18 cellular contexts compared by ENCODE assay signal in the genomic region with DNA sequence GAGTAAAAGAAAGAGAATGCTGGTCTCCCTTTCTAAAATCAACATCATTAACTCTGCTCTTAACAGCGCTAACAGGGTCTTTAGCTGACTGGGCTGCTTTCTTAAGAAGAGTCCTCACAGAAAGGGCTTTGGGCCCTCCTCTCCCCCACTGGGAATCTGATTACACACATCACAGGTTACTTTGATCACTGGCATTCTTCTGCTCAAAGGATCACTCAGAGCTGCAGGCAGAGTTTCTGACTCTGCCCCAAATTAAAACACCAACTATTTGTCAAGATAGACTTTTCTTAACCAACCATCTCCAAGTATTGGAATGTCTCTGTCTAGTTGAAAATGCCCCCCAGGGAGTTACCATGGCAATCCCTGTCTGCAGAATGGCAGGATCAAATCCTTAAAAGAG. TPM values are rescaled to one million over a fixed set of nuclear protein-coding genes. Genes with fewer than 3 reads are reported as not detected.
DNase-seq lines count a peak whose midpoint lies in the region; ATAC-seq and TF ChIP-seq lines count a peak whose summit lies in the region.
"Had no signal": no experiment of that assay in that cellular context is flagged by ENCODE, and none has a peak within 500 bp of the region (broad histone marks: within the 10 kb centered on the region; RNA-seq: fewer than 3 reads in every experiment).

No MANE protein-coding gene starts in this region.

- H3K9me3 ChIP-seq in HUES48 (ENCODE audit: control insufficient read depth, insufficient read depth, low read length) (no peaks in the 10 kb centered on the region), mesenchymal stem cell (ENCODE audit: control insufficient read depth, low read length) (no peaks in the 10 kb centered on the region), transverse colon (no peaks in the 10 kb centered on the region)
- H3K9me3 ChIP-seq: HAP-1, Peyer's patch had no signal

- H3K4me2 ChIP-seq in mesenchymal stem cell (ENCODE audit: low read length, poor library complexity, severe bottlenecking) = no peak overlapping the region

- no peak overlapping the region for H3K23ac ChIP-seq in mesenchymal stem cell (ENCODE audit: low read length in 2 of 2)

- no peaks in the 10 kb centered on the region for H3K36me3 ChIP-seq in HUES48 (ENCODE audit: control insufficient read depth, insufficient read depth, low read length)
- no peaks in the 10 kb centered on the region for H3K36me3 ChIP-seq in mesenchymal stem cell (ENCODE audit: control insufficient read depth in 1 of 2, insufficient read depth in 2 of 2, low read depth in 1 of 2, low read length in 2 of 2)
- H3K36me3 ChIP-seq in transverse colon = no peaks in the 10 kb centered on the region
- H3K36me3 ChIP-seq: HAP-1, Peyer's patch had no signal

- H2BK12ac ChIP-seq in mesenchymal stem cell (ENCODE audit: low read length in 2 of 2) = no peak overlapping the region

- ATAC-seq in HG03432 (IDR thresholded peaks at IDR 0.05; ENCODE audit: unreplicated experiment) = no peak
- no peak for ATAC-seq in HG03521 (IDR thresholded peaks at IDR 0.05; ENCODE audit: unreplicated experiment)
- ATAC-seq in GM18502 (IDR thresholded peaks at IDR 0.05; ENCODE audit: poor library complexity, unreplicated experiment) = no peak
- ATAC-seq: Right ventricle myocardium inferior had no signal

- peaks cover 11% of the 10 kb centered on the region for H3K4me1 ChIP-seq in HUES48 (ENCODE audit: control insufficient read depth, insufficient read depth, low read length)
- H3K4me1 ChIP-seq in mesenchymal stem cell (ENCODE audit: control insufficient read depth, insufficient read depth, low read depth, low read length) = peaks cover 5% of the 10 kb centered on the region
- H3K4me1 ChIP-seq in transverse colon = no peaks in the 10 kb centered on the region
- H3K4me1 ChIP-seq: HAP-1, Peyer's patch had no signal

- no peak overlapping the region for H3K18ac ChIP-seq in mesenchymal stem cell (ENCODE audit: low read depth in 1 of 2, low read length in 2 of 2)

- in situ Hi-C loops in transverse colon (cut with MboI; ENCODE audit: low pct_ligation_motif_present in 1 of 4, low pct_unique_long_range_greater_than_20kb in 1 of 4, low sequenced_read_pairs in 3 of 4) = no loop called here

- no peak overlapping the region for H2AFZ ChIP-seq in mesenchymal stem cell (ENCODE audit: low read depth, low read length)

- H2BK5ac ChIP-seq in mesenchymal stem cell (ENCODE audit: low read depth, low read length, poor library complexity, severe bottlenecking) = no peak overlapping the region

- intact Hi-C loops in transverse colon (cut with DNase I; ENCODE audit: low total_unique reads) = no loop called here

- peaks cover 26% of the 10 kb centered on the region for H3K27me3 ChIP-seq in HUES48 (ENCODE audit: control insufficient read depth, insufficient read depth, low read length)
- H3K27me3 ChIP-seq in mesenchymal stem cell (ENCODE audit: control insufficient read depth in 1 of 2, insufficient read depth in 1 of 2, low read length in 2 of 2) = peaks cover 0 to 61% of the 10 kb centered on the region in 2 experiments
- H3K27me3 ChIP-seq in transverse colon = no peaks in the 10 kb centered on the region
- H3K27me3 ChIP-seq: Peyer's patch had no signal

- no peak overlapping the region for H2BK120ac ChIP-seq in mesenchymal stem cell (ENCODE audit: low read depth, low read length)

- no peak overlapping the region for H2AK5ac ChIP-seq in mesenchymal stem cell (ENCODE audit: low read length, severe bottlenecking)

- no peak overlapping the region for H3K4me3 ChIP-seq in HUES48 (ENCODE audit: low read depth, low read length)
- H3K4me3 ChIP-seq in mesenchymal stem cell (ENCODE audit: insufficient read depth in 1 of 2, low read depth in 1 of 2, low read length in 2 of 2) = no peak overlapping the region
- no peak overlapping the region for H3K4me3 ChIP-seq in transverse colon
- H3K4me3 ChIP-seq: HAP-1, Peyer's patch had no signal

- H4K8ac ChIP-seq in mesenchymal stem cell (ENCODE audit: low read length) = no peak overlapping the region

- H3K9ac ChIP-seq in HUES48 (ENCODE audit: low read depth, low read length) (no peak overlapping the region), mesenchymal stem cell (ENCODE audit: low read length) (no peak overlapping the region)

- TF ChIP-seq POLR2A in transverse colon (IDR thresholded peaks at IDR 0.05) = no peak

- TF ChIP-seq EP300 in transverse colon (IDR thresholded peaks at IDR 0.05; ENCODE audit: low read depth) = no peak

- H4K91ac ChIP-seq in mesenchymal stem cell (ENCODE audit: low read length) = no peak overlapping the region

- no peak for TF ChIP-seq CTCF in transverse colon (IDR thresholded peaks at IDR 0.05)

- H3K79me1 ChIP-seq in mesenchymal stem cell (replicated peaks; ENCODE audit: low read length, poor library complexity, severe bottlenecking) = no peaks in the 10 kb centered on the region

- H3K27ac ChIP-seq in HUES48 (ENCODE audit: low read depth, low read length) = peak overlapping the region; percentile 72
- H3K27ac ChIP-seq in mesenchymal stem cell (ENCODE audit: low read length, poor library complexity, severe bottlenecking) = peak overlapping the region; percentile 48
- H3K27ac ChIP-seq in transverse colon = no peak overlapping the region
- H3K27ac ChIP-seq: Peyer's patch had no signal

- peak; percentile 11 for DNase-seq in A172 (ENCODE audit: low spot score)
- peak; percentile 12 for DNase-seq in glomerular visceral epithelial cell (ENCODE audit: extremely low spot score)
- no peak for DNase-seq in mesenchymal stem cell
- DNase-seq in transverse colon = no peak
- DNase-seq: C1 segment of cervical spinal cord, DMS79 treated with DMSO at 0.1 percent for 48 hours, GDM1, NCI-H1417 treated with DMSO at 0.1 percent for 48 hours, NCI-H2029 treated with DMSO at 0.1 percent for 48 hours, NCI-H510A, NCI-H774, Peyer's patch had no signal

- no peak overlapping the region for H3K4ac ChIP-seq in mesenchymal stem cell (ENCODE audit: low read depth in 1 of 2, low read length in 2 of 2)

- whole genome bisulfite sequencing in mesenchymal stem cell = 28% methylated on average over 1 of the region's 1 CpG
- WGBS in transverse colon (ENCODE audit: low coverage in 1 of 2), 2 donors = 71 to 75% methylated on average over 1 of the region's 1 CpG

- H2BK15ac ChIP-seq in mesenchymal stem cell (ENCODE audit: low read depth, poor library complexity, severe bottlenecking) = no peak overlapping the region

- H3K14ac ChIP-seq in mesenchymal stem cell (ENCODE audit: low read length in 2 of 2) = no peak overlapping the region

RNA-seq across cellular contexts. Expression of a gene that starts 31.1 kb away (rescaled TPM):
- total RNA-seq in A172 (2014; rRNA removed; shearing (Covaris generic)) = not detected in 2 replicates
- under 0.01 TPM for polyA plus RNA-seq in mesenchymal stem cell (2013, experiment 1 of 2)
- polyA plus RNA-seq in mesenchymal stem cell (2013, experiment 2 of 2) = not detected
- total RNA-seq in transverse colon = not detected
- total RNA-seq: Peyer's patch had no signal

Comparison
In these comparisons a context has a peak if more than half of its experiments do, and no peak if none do; other contexts are left out.
1. DNase-seq: peak in A172 (single experiment) and glomerular visceral epithelial cell (single experiment); none in mesenchymal stem cell (single experiment) and transverse colon (single experiment).
2. H3K27ac ChIP-seq: peak in HUES48 (single experiment) and mesenchymal stem cell (single experiment); none in transverse colon (0 of 4).